In genomic region chr10:103969857-103970627, GRCh38 we compare ENCODE assay signal across 8 cellular contexts. TPM values are rescaled to one million over a fixed set of nuclear protein-coding genes. Genes with fewer than 3 reads are reported as not detected.
DNase-seq lines count a peak whose midpoint lies in the region; ATAC-seq and TF ChIP-seq lines count a peak whose summit lies in the region.

No MANE protein-coding gene starts in this region.

- 31 to 33% methylated on average over 2 of the region's 2 CpGs for WGBS in lower leg skin, 2 donors
- WGBS in thyroid gland, 2 donors = 68 to 71% methylated on average over 2 of the region's 2 CpGs

- TF ChIP-seq POLR2A in lower leg skin (IDR thresholded peaks at IDR 0.05) = no peak
- no peak for TF ChIP-seq POLR2A in thyroid gland (IDR thresholded peaks at IDR 0.05)

- H3K9me3 ChIP-seq in thyroid gland = no peaks in the 10 kb centered on the region

- H3K36me3 ChIP-seq in thyroid gland = no peaks in the 10 kb centered on the region

- peaks cover 50% of the 10 kb centered on the region for H3K4me1 Mint-ChIP-seq in activated CD8-positive, alpha-beta memory T cell treated with anti-CD3 and anti-CD28 coated beads, Interleukin-2, amount 10 ng/mL, durations not matched to agents 7 days and 5 days
- peaks cover 49% of the 10 kb centered on the region for H3K4me1 Mint-ChIP-seq in activated naive CD8-positive, alpha-beta T cell treated with anti-CD3 and anti-CD28 coated beads for 36 hours

- peak overlapping the region; percentile 97 for H3K4me3 Mint-ChIP-seq in activated CD8-positive, alpha-beta memory T cell treated with anti-CD3 and anti-CD28 coated beads, Interleukin-2, amount 10 ng/mL, durations not matched to agents 7 days and 5 days
- peak overlapping the region; percentile 95 for H3K4me3 Mint-ChIP-seq in activated naive CD8-positive, alpha-beta T cell treated with anti-CD3 and anti-CD28 coated beads for 36 hours

- DNase-seq in activated CD8-positive, alpha-beta memory T cell treated with anti-CD3 and anti-CD28 coated beads, Interleukin-2, amount 10 ng/mL, durations not matched to agents 7 days and 5 days = no peak
- DNase-seq in activated CD8-positive, alpha-beta memory T cell treated with anti-CD3 and anti-CD28 coated beads for 24 hours = no peak
- no peak for DNase-seq in activated naive CD8-positive, alpha-beta T cell treated with anti-CD3 and anti-CD28 coated beads for 36 hours
- DNase-seq in lower leg skin (ENCODE audit: low spot score in 2 of 2) (no peak), thyroid gland (no peak), NK-92 (lab: John Stamatoyannopoulos, UW; ENCODE audit: unreplicated experiment) (no peak), NCI-H524 (lab: John Stamatoyannopoulos, UW) (no peak)
- DNase-seq in activated effector memory CD4-positive, alpha-beta T cell treated with anti-CD3 and anti-CD28 coated beads, Interleukin-2, amount 50 U/mL, for 16 hours = no peak

- H3K27ac Mint-ChIP-seq in activated CD8-positive, alpha-beta memory T cell treated with anti-CD3 and anti-CD28 coated beads, Interleukin-2, amount 10 ng/mL, durations not matched to agents 7 days and 5 days = peak overlapping the region; percentile 7
- peak overlapping the region; percentile 26 for H3K27ac Mint-ChIP-seq in activated naive CD8-positive, alpha-beta T cell treated with anti-CD3 and anti-CD28 coated beads for 36 hours

- H3K4me3 ChIP-seq in lower leg skin (ENCODE audit: low read depth, poor library complexity, severe bottlenecking) = peak overlapping the region; percentile 6
- peak overlapping the region in 2 of 3 donors; percentile 0 to 73 for H3K4me3 ChIP-seq in thyroid gland (replicated peaks in 1 of 3)

- TF ChIP-seq CTCF in lower leg skin (IDR thresholded peaks at IDR 0.05) = no peak
- TF ChIP-seq CTCF in thyroid gland (IDR thresholded peaks at IDR 0.05) = no peak

- peaks cover 19% of the 10 kb centered on the region for H3K36me3 Mint-ChIP-seq in activated CD8-positive, alpha-beta memory T cell treated with anti-CD3 and anti-CD28 coated beads, Interleukin-2, amount 10 ng/mL, durations not matched to agents 7 days and 5 days
- peaks cover 22% of the 10 kb centered on the region for H3K36me3 Mint-ChIP-seq in activated naive CD8-positive, alpha-beta T cell treated with anti-CD3 and anti-CD28 coated beads for 36 hours

- ATAC-seq in activated CD8-positive, alpha-beta memory T cell treated with anti-CD3 and anti-CD28 coated beads, Interleukin-2, amount 10 ng/mL, durations not matched to agents 7 days and 5 days = no peak

- no peaks in the 10 kb centered on the region for H3K27me3 ChIP-seq in thyroid gland

- CTCF ChIA-PET in activated CD8-positive, alpha-beta memory T cell treated with anti-CD3 and anti-CD28 coated beads, Interleukin-2, amount 10 ng/mL, durations not matched to agents 7 days and 5 days (lab: Charles Lee) = interaction anchor here (0.8 to 3.0 kb wide), 10 partner anchors 9 to 154 kb away, joined by 3 to 12 read pairs (median 5); partner anchors contain the start of gene SFR1

- H3K27me3 Mint-ChIP-seq in activated CD8-positive, alpha-beta memory T cell treated with anti-CD3 and anti-CD28 coated beads, Interleukin-2, amount 10 ng/mL, durations not matched to agents 7 days and 5 days = no peaks in the 10 kb centered on the region
- no peaks in the 10 kb centered on the region for H3K27me3 Mint-ChIP-seq in activated naive CD8-positive, alpha-beta T cell treated with anti-CD3 and anti-CD28 coated beads for 36 hours

- intact Hi-C loops in lower leg skin (cut with DNase I; ENCODE audit: low total_unique reads) = no loop called here
- intact Hi-C loops in thyroid gland (cut with DNase I) = loop anchor here (10.0 kb wide), 1 partner anchor 55 kb away; the partner anchor contains the start of gene STN1

- peaks cover 3% of the 10 kb centered on the region for H3K9me3 Mint-ChIP-seq in activated CD8-positive, alpha-beta memory T cell treated with anti-CD3 and anti-CD28 coated beads, Interleukin-2, amount 10 ng/mL, durations not matched to agents 7 days and 5 days (ENCODE audit: low read depth)
- H3K9me3 Mint-ChIP-seq in activated naive CD8-positive, alpha-beta T cell treated with anti-CD3 and anti-CD28 coated beads for 36 hours = peaks cover 2% of the 10 kb centered on the region

- H3K4me1 ChIP-seq in thyroid gland = peaks cover 18 to 28% of the 10 kb centered on the region in 2 donors

- H3K27ac ChIP-seq in thyroid gland = peak overlapping the region in 1 of 3 donors; percentile 8

RNA-seq across cellular contexts. Expression of gene SLK, which starts 3.1 kb away (rescaled TPM):
- total RNA-seq in activated CD8-positive, alpha-beta memory T cell treated with anti-CD3 and anti-CD28 coated beads, Interleukin-2, amount 10 ng/mL, durations not matched to agents 7 days and 5 days = 10 to 100 TPM; 31.2 to 32.6 TPM
- 10 to 100 TPM; 20.4 to 22.6 TPM for total RNA-seq in activated naive CD8-positive, alpha-beta T cell treated with anti-CD3 and anti-CD28 coated beads for 36 hours
- 10 to 100 TPM; 49.2 to 68.6 (median 51.7) TPM for total RNA-seq in lower leg skin
- 10 to 100 TPM; 57.7 to 76.9 (median 64.5) TPM for total RNA-seq in thyroid gland

RNA-seq across cellular contexts. Expression of gene STN1, which starts 52.1 kb away (rescaled TPM):
- 10 to 100 TPM; 37.5 to 52.0 TPM for total RNA-seq in activated CD8-positive, alpha-beta memory T cell treated with anti-CD3 and anti-CD28 coated beads, Interleukin-2, amount 10 ng/mL, durations not matched to agents 7 days and 5 days
- total RNA-seq in activated naive CD8-positive, alpha-beta T cell treated with anti-CD3 and anti-CD28 coated beads for 36 hours = 10 to 100 TPM; 25.4 to 25.5 TPM
- total RNA-seq in lower leg skin (10 to 100 TPM; 13.0 to 33.3 (median 18.4) TPM), thyroid gland (10 to 100 TPM; 20.7 to 37.1 (median 30.7) TPM)
